In genomic region chr19:27966390-27966816, GRCh38 we compare ENCODE assay signal across 10 cellular contexts.
A peak's percentile ranks its signal among the peaks of the same experiment; 100 is the strongest.
DNase-seq lines count a peak whose midpoint lies in the region; ATAC-seq, FAIRE-seq and TF ChIP-seq lines count a peak whose summit lies in the region.
"Had no signal": no experiment of that assay in that cellular context is flagged by ENCODE, and none has a peak within 500 bp of the region (broad histone marks: within the 10 kb centered on the region; RNA-seq: fewer than 3 reads in every experiment).

No MANE protein-coding gene starts in this region.

- no peaks in the 10 kb centered on the region for H3K27me3 ChIP-seq in Loucy (ENCODE audit: insufficient read depth, low read length, poor library complexity, severe bottlenecking)
- H3K27me3 ChIP-seq: neutrophil had no signal

- no peak overlapping the region for H3K4me3 ChIP-seq in Loucy (ENCODE audit: low read length, poor library complexity, severe bottlenecking)
- no peak overlapping the region for H3K4me3 ChIP-seq in cardiac fibroblast (replicated peaks in 1 of 2; ENCODE audit: low read depth in 2 of 2, low read length in 2 of 2)

- DNase-seq in cardiac fibroblast (ENCODE audit: low read depth in 2 of 2) (peak; percentile 26 to 49), neural crest cell (ENCODE audit: low read depth, low spot score) (no peak)
- DNase-seq in activated CD4-positive, alpha-beta T cell treated with anti-CD3 and anti-CD28 coated beads for 48 hours = no peak

- H3K9me3 Mint-ChIP-seq in neural crest cell = no peaks in the 10 kb centered on the region
- H3K9me3 Mint-ChIP-seq: activated T-helper 1 cell treated with anti-CD3 and anti-CD28 coated beads, Interleukin-12 subunit alpha, Interleukin-12 subunit beta, Interleukin-2, Interleukin-4 antibody, amounts not matched to agents 30 ng/mL and 10 ng/mL and 1 ng/mL, durations not matched to agents 14 hours and 24 hours and 36 hours had no signal

- no peaks in the 10 kb centered on the region for H3K36me3 Mint-ChIP-seq in neural crest cell (ENCODE audit: low read depth)

- no peaks in the 10 kb centered on the region for H3K36me3 ChIP-seq in Loucy (ENCODE audit: insufficient read depth, low read length)
- H3K36me3 ChIP-seq: neutrophil had no signal

- no peak for ATAC-seq in GM21737 (IDR thresholded peaks at IDR 0.05; ENCODE audit: unreplicated experiment)
- ATAC-seq in HG02642 (IDR thresholded peaks at IDR 0.05; ENCODE audit: poor library complexity, unreplicated experiment) = no peak
- no peak for ATAC-seq in GM18858 (IDR thresholded peaks at IDR 0.05; ENCODE audit: unreplicated experiment)

- H3K4me2 ChIP-seq in Loucy (ENCODE audit: low read depth, low read length, poor library complexity, severe bottlenecking) = no peak overlapping the region

- no peaks in the 10 kb centered on the region for H3K9me2 ChIP-seq in Loucy (replicated peaks; ENCODE audit: low read depth, low read length)

- no peaks in the 10 kb centered on the region for H3K79me2 ChIP-seq in Loucy (ENCODE audit: insufficient read depth, low read length)

- TF ChIP-seq CTCF in Loucy (conservative IDR thresholded peaks at IDR 0.05; ENCODE audit: low read length) (peak; percentile 76), cardiac fibroblast (IDR thresholded peaks at IDR 0.05; ENCODE audit: low read depth, low read length) (peak; percentile 75), neural crest cell (conservative IDR thresholded peaks at IDR 0.05) (peak; percentile 80)

- peaks cover 13% of the 10 kb centered on the region for H3K4me1 Mint-ChIP-seq in neural crest cell

- H3K4me3 Mint-ChIP-seq in neural crest cell = no peak overlapping the region
- H3K4me3 Mint-ChIP-seq: activated T-helper 1 cell treated with anti-CD3 and anti-CD28 coated beads, Interleukin-12 subunit alpha, Interleukin-12 subunit beta, Interleukin-2, Interleukin-4 antibody, amounts not matched to agents 30 ng/mL and 10 ng/mL and 1 ng/mL, durations not matched to agents 14 hours and 24 hours and 36 hours had no signal

- no peak overlapping the region for H3K27ac Mint-ChIP-seq in neural crest cell (ENCODE audit: unreplicated experiment)
- H3K27ac Mint-ChIP-seq: activated T-helper 1 cell treated with anti-CD3 and anti-CD28 coated beads, Interleukin-12 subunit alpha, Interleukin-12 subunit beta, Interleukin-2, Interleukin-4 antibody, amounts not matched to agents 30 ng/mL and 10 ng/mL and 1 ng/mL, durations not matched to agents 14 hours and 24 hours and 36 hours had no signal

- H2AFZ ChIP-seq in Loucy (ENCODE audit: low read length) = no peak overlapping the region

- H3F3A ChIP-seq in Loucy (ENCODE audit: low read depth) = no peaks in the 10 kb centered on the region

- no peaks in the 10 kb centered on the region for H3K9me3 ChIP-seq in Loucy (ENCODE audit: insufficient read depth, low read depth, low read length)
- H3K9me3 ChIP-seq: neutrophil had no signal

- peak; percentile 97 for FAIRE-seq in G401.6 (lab: Jason Lieb, UNC)

- no peaks in the 10 kb centered on the region for H4K20me1 ChIP-seq in Loucy (ENCODE audit: insufficient read depth, low read length, poor library complexity, severe bottlenecking)

- H3K4me1 ChIP-seq in Loucy (ENCODE audit: insufficient read depth, low read length, poor library complexity, severe bottlenecking) = no peaks in the 10 kb centered on the region

- H3K27me3 Mint-ChIP-seq in neural crest cell (ENCODE audit: low read depth) = peaks cover 11% of the 10 kb centered on the region

- no peak overlapping the region for H3K9ac ChIP-seq in Loucy (ENCODE audit: low read depth, low read length, poor library complexity, severe bottlenecking)

Comparison
In these comparisons a context has a peak if more than half of its experiments do, and no peak if none do; other contexts are left out.
1. DNase-seq: peak in cardiac fibroblast (2 of 2); none in neural crest cell (single experiment) and activated CD4-positive, alpha-beta T cell treated with anti-CD3 and anti-CD28 coated beads for 48 hours (single experiment).
2. Peak in every context shown above with its lines, with median percentiles within 50 percentile points of each other: CTCF ChIP-seq.